ENCODE assay signal across 11 cellular contexts in the genomic region with DNA sequence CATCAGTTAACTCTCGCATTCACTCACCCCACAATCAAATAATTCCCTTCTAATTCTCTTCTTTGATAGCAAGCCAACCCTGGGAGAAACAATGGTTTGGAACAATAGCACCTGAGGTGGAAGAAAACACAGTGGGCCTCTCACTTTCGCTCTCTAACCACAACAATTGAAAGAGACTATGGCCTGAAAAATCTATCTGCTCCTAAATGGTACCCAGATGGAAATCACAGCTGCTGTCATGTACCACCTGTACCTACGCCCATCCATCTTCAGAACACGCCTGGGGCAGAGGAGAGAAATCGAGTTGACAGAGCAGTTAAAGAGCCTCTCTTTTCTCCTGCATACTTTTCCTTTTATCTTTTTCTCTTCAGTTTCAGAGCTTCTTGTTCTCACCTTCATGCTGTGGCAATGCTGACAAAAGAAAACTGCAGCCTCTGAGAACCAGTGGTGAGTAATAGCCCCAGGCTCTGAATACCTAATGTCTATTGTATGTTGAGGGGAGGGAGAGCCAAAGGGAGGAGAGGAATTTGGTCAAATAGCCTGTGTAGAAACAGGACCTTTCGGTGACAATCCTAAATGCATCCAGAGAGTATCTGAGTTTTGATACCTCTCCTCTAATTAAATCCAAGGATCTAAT. TPM values are rescaled to one million over a fixed set of nuclear protein-coding genes. Genes with fewer than 3 reads are reported as not detected.
DNase-seq lines count a peak whose midpoint lies in the region; ATAC-seq, FAIRE-seq and TF ChIP-seq lines count a peak whose summit lies in the region.
"Had no signal": no experiment of that assay in that cellular context is flagged by ENCODE, and none has a peak within 500 bp of the region (broad histone marks: within the 10 kb centered on the region; RNA-seq: fewer than 3 reads in every experiment).

No MANE protein-coding gene starts in this region.

- in situ Hi-C loops in astrocyte of the cerebellum (cut with HindIII; ENCODE audit: low sequenced_read_pairs) (no loop called here), GM13977 (cut with MboI; ENCODE audit: low pct_unique_long_range_greater_than_20kb, low sequenced_read_pairs, unreplicated experiment) (loop anchor here (25.0 kb wide), 1 partner anchor 1218 kb away; a partner anchor contains a TSS)

- H3K27me3 ChIP-seq in tibial artery: no peaks in the 10 kb centered on the region
- H3K27me3 ChIP-seq: BLaER1 had no signal

- POLR2A ChIA-PET in HEK293 (lab: Yijun Ruan, JAX): interaction anchor here (0.8 kb wide), 1 partner anchor 381 kb away, joined by 3 read pairs; no protein-coding TSS in a partner anchor

- no peak for FAIRE-seq in kidney (lab: Jason Lieb, UNC)

- H3K4me3 ChIP-seq in HEK293 (ENCODE audit: low read depth, low read length) (no peak overlapping the region), astrocyte of the cerebellum (ENCODE audit: low read depth, low read length) (no peak overlapping the region), kidney (ENCODE audit: low read length in 2 of 2) (peak overlapping the region; percentile 26 to 47), tibial artery (no peak overlapping the region)
- H3K4me3 ChIP-seq: BLaER1 had no signal

- no peak for ATAC-seq in HG03025 (IDR thresholded peaks at IDR 0.05; ENCODE audit: low FRiP score, unreplicated experiment)
- ATAC-seq: effector memory CD8-positive, alpha-beta T cell had no signal

- intact Hi-C loops in kidney (cut with DNase I): no loop called here
- intact Hi-C loops in tibial artery (cut with DNase I; ENCODE audit: low total_unique reads): no loop called here

- H3K4me1 ChIP-seq in HEK293 (ENCODE audit: control insufficient read depth, insufficient read depth, low read length) (no peaks in the 10 kb centered on the region), kidney (ENCODE audit: control insufficient read depth in 1 of 2, insufficient read depth in 1 of 2, low read depth in 1 of 2, low read length in 2 of 2) (no peaks in the 10 kb centered on the region), tibial artery (no peaks in the 10 kb centered on the region)

- CTCF ChIA-PET in HEK293 (lab: Yijun Ruan, JAX): interaction anchor here (1.2 to 2.5 kb wide), 3 partner anchors 12 to 169 kb away, joined by 3 to 17 read pairs (median 3); no protein-coding TSS in a partner anchor

- H3K9me3 ChIP-seq in HEK293 (ENCODE audit: control insufficient read depth, insufficient read depth, low read depth, low read length): no peaks in the 10 kb centered on the region
- H3K9me3 ChIP-seq in kidney (ENCODE audit: control insufficient read depth in 1 of 2, low read length in 2 of 2): no peaks in the 10 kb centered on the region
- H3K9me3 ChIP-seq in tibial artery: no peaks in the 10 kb centered on the region
- H3K9me3 ChIP-seq: BLaER1 had no signal

- peak overlapping the region; percentile 11 for H3K27ac ChIP-seq in 22Rv1
- H3K27ac ChIP-seq in HEK293 (ENCODE audit: extremely low read depth, low read depth, low read length): no peak overlapping the region
- no peak overlapping the region for H3K27ac ChIP-seq in kidney (ENCODE audit: low read depth in 2 of 2, low read length in 2 of 2)
- H3K27ac ChIP-seq in tibial artery: no peak overlapping the region
- H3K27ac ChIP-seq: BLaER1 had no signal

- TF ChIP-seq CTCF in 22Rv1 (IDR thresholded peaks at IDR 0.05): no peak
- no peak for TF ChIP-seq CTCF in HEK293 (tag by site-specific recombination; IDR thresholded peaks at IDR 0.05)
- no peak for TF ChIP-seq CTCF in astrocyte of the cerebellum (IDR thresholded peaks at IDR 0.05; ENCODE audit: low read depth, low read length, missing control alignments)
- no peak for TF ChIP-seq CTCF in kidney (IDR thresholded peaks at IDR 0.05; ENCODE audit: borderline replicate concordance, extremely low read depth, insufficient read depth)
- TF ChIP-seq CTCF in tibial artery (IDR thresholded peaks at IDR 0.05): no peak
- no peak for TF ChIP-seq CTCF in GM13977 (IDR thresholded peaks at IDR 0.05; ENCODE audit: extremely low read depth, insufficient read depth, missing control alignments)

- H3K9ac ChIP-seq in kidney (ENCODE audit: low read length in 2 of 2): no peak overlapping the region
- H3K9ac ChIP-seq: BLaER1 had no signal

- H3K36me3 ChIP-seq in HEK293 (ENCODE audit: control insufficient read depth in 2 of 2, insufficient read depth in 1 of 2, low read length in 2 of 2) (no peaks in the 10 kb centered on the region), kidney (ENCODE audit: control insufficient read depth in 1 of 2, insufficient read depth in 2 of 2, low read length in 2 of 2) (no peaks in the 10 kb centered on the region), tibial artery (no peaks in the 10 kb centered on the region)
- H3K36me3 ChIP-seq: BLaER1 had no signal

- peak; percentile 80 for DNase-seq in astrocyte of the cerebellum (ENCODE audit: low read depth)
- DNase-seq in kidney: no peak
- no peak for DNase-seq in cerebellar nuclear complex (lab: John Stamatoyannopoulos, UW)
- DNase-seq in tibial artery: no peak
- no peak for DNase-seq in GM13977 (ENCODE audit: low spot score)
- DNase-seq: effector memory CD8-positive, alpha-beta T cell had no signal

TF ChIP-seq in HEK293, 187 proteins besides CTCF, POLR2A, EP300 and RAD21:
- TF ChIP-seq ZBTB20 (tag by site-specific recombination; IDR thresholded peaks at IDR 0.05) (0 out of 2 replicates have a peak, but pooled peaks have one; percentile 35), ZNF473 (tag by site-specific recombination; IDR thresholded peaks at IDR 0.05) (no peak)

RNA-seq across cellular contexts. Expression of a gene that starts 57.8 kb away (rescaled TPM):
- total RNA-seq in kidney: 0.38 TPM
- not detected for polyA plus RNA-seq in kidney (ENCODE audit: insufficient read depth, low read depth, low replicate concordance)
- total RNA-seq: lung microvascular endothelial cell had no signal

Comparison
In these comparisons a context has a peak if more than half of its experiments do, and no peak if none do; other contexts are left out.
1. H3K4me3 ChIP-seq: peak in kidney (2 of 2); none in HEK293 (single experiment), astrocyte of the cerebellum (single experiment) and tibial artery (0 of 2).